Comparison of ENCODE assay signal across 20 cellular contexts in genomic region chr4:3374667-3375066, GRCh38.
"Had no signal": no experiment of that assay in that cellular context is flagged by ENCODE, and none has a peak within 500 bp of the region (broad histone marks: within the 10 kb centered on the region; RNA-seq: fewer than 3 reads in every experiment).

No MANE protein-coding gene starts in this region.

- H3K27me3 ChIP-seq: heart left ventricle, ovary, stomach, transverse colon had no signal

- H3K27ac ChIP-seq: coronary artery, heart left ventricle, ovary, stomach, thoracic aorta, transverse colon had no signal

- H3K36me3 ChIP-seq: ovary, thoracic aorta, transverse colon had no signal

- DNase-seq: dorsolateral prefrontal cortex; effector CD8-positive, alpha-beta T cell; hippocampal formation; left colon; natural killer cell; nucleus accumbens; ovary; stimulated activated CD4-positive, alpha-beta T cell treated with anti-CD3 and anti-CD28 coated beads, Interleukin-15, amount 100 ng/mL, for 24 hours; stimulated activated CD4-positive, alpha-beta T cell treated with anti-CD3 and anti-CD28 coated beads, Interleukin-1b, Interleukin-23, amount 100 ng/mL, for 48 hours; stimulated activated CD4-positive, alpha-beta T cell treated with anti-CD3 and anti-CD28 coated beads, Interleukin-4, amount 100 ng/mL, for 24 hours; stimulated activated naive CD4-positive, alpha-beta T cell; stomach; substantia nigra; transverse colon had no signal

- H3K4me3 ChIP-seq: coronary artery, heart left ventricle, ovary, stomach, thoracic aorta, transverse colon had no signal

- ATAC-seq: heart left ventricle, left colon, natural killer cell, right cardiac atrium had no signal

- FAIRE-seq: frontal cortex, urothelium cell line had no signal

- H3K9me3 ChIP-seq: heart left ventricle, ovary, thoracic aorta, transverse colon had no signal
